Comparison of ENCODE assay signal across 19 cellular contexts in genomic region chr7:97503367-97504094, GRCh38.
"Had no signal": no experiment of that assay in that cellular context is flagged by ENCODE, and none has a peak within 500 bp of the region (broad histone marks: within the 10 kb centered on the region; RNA-seq: fewer than 3 reads in every experiment).

No MANE protein-coding gene starts in this region.

- H3K27ac ChIP-seq: RWPE1 had no signal

- H3K4me2 ChIP-seq: SK-N-SH had no signal

- H3K9ac ChIP-seq: SK-N-SH had no signal

- H3K9me3 ChIP-seq: SK-N-SH had no signal

- DNase-seq: KBM-7, MV-4-11, NCI-H1048, NCI-H1105, NCI-H1417, NCI-H146, NCI-H1694 treated with DMSO at 0.1 percent for 48 hours, NCI-H2029, NCI-H2081 treated with DMSO at 0.1 percent for 48 hours, NCI-H2171 treated with DMSO at 0.1 percent for 48 hours, NCI-H345, NCI-H526 treated with DMSO at 0.1 percent for 48 hours, NCI-H748 treated with DMSO at 0.1 percent for 48 hours, SHP77, SK-N-SH, SW 1271 had no signal

- FAIRE-seq: HTR-8/SVneo had no signal

- ATAC-seq: Panc1 had no signal
